14 cellular contexts compared by ENCODE assay signal in the genomic region with DNA sequence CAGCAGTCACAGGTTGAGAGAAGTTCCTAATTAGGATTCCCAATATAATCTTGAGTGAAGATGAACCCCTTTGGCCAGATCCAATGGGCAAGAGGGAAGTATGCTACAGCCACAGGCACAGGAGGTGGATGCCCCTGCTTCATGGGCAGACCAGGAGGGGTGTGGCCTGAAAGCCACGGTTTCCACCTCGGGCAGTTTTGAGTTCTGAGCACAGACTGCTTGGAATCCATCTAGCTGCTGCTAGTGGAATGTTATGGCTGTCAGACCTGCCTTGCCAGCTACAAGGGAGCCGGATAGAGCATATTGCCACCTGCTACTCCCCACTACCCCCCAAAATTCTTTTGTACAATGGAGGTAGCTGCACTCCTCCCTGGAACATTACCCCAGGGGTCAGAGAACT.
A peak's percentile ranks its signal among the peaks of the same experiment; 100 is the strongest.
DNase-seq lines count a peak whose midpoint lies in the region; ATAC-seq and TF ChIP-seq lines count a peak whose summit lies in the region.
"Had no signal": no experiment of that assay in that cellular context is flagged by ENCODE, and none has a peak within 500 bp of the region (broad histone marks: within the 10 kb centered on the region; RNA-seq: fewer than 3 reads in every experiment).

No MANE protein-coding gene starts in this region.

- H2BK5ac ChIP-seq in trophoblast cell (ENCODE audit: low read depth, low read length, poor library complexity) = no peak overlapping the region

- intact Hi-C loops in left colon (cut with DNase I, micrococcal nuclease) (no loop called here), left ventricle myocardium inferior (cut with micrococcal nuclease) (no loop called here)

- no peaks in the 10 kb centered on the region for H3K79me1 ChIP-seq in trophoblast cell (ENCODE audit: low read length)

- DNase-seq in ELF-1 (ENCODE audit: low read depth, low spot score) (peak; percentile 44), NCI-H226 (peak; percentile 18), epithelial cell of esophagus (ENCODE audit: low read depth) (peak; percentile 15), trophoblast cell (peak; percentile 56 to 80), left colon (no peak), left ventricle myocardium inferior (no peak)
- DNase-seq: Calu3; CD8-positive, alpha-beta T cell; DMS79 treated with DMSO at 0.1 percent for 48 hours; HCEC 1CT; IMR-90 had no signal

- H2BK12ac ChIP-seq in trophoblast cell (ENCODE audit: low read length) = no peak overlapping the region

- H3K9me3 ChIP-seq in trophoblast cell (ENCODE audit: insufficient read depth, low read depth, low read length) (no peaks in the 10 kb centered on the region), left ventricle myocardium inferior (replicated peaks) (peaks cover 17% of the 10 kb centered on the region)

- no peak overlapping the region for H3K14ac ChIP-seq in trophoblast cell (ENCODE audit: low read length)

- H3K18ac ChIP-seq in trophoblast cell (ENCODE audit: low read length) = no peak overlapping the region

- H3K27me3 ChIP-seq in trophoblast cell (ENCODE audit: insufficient read depth, low read length) (no peaks in the 10 kb centered on the region), left ventricle myocardium inferior (ENCODE audit: low read depth) (no peaks in the 10 kb centered on the region)
- H3K27me3 ChIP-seq: BLaER1 treated with 17β-estradiol and CSF1 and Interleukin-3, amounts not matched to agents 10 nM and 100 nM had no signal

- no peak overlapping the region for H3K9ac ChIP-seq in trophoblast cell (ENCODE audit: low read length)
- H3K9ac ChIP-seq: BLaER1 treated with 17β-estradiol and CSF1 and Interleukin-3, amounts not matched to agents 10 nM and 100 nM had no signal

- TF ChIP-seq CTCF in epithelial cell of esophagus (IDR thresholded peaks at IDR 0.05; ENCODE audit: insufficient read depth, low read depth, low read length, missing control alignments) = no peak
- TF ChIP-seq CTCF in left ventricle myocardium inferior (IDR thresholded peaks at IDR 0.05; ENCODE audit: borderline replicate concordance) = no peak

- H3K79me2 ChIP-seq in trophoblast cell (ENCODE audit: control insufficient read depth, insufficient read depth, low read length, poor library complexity) = no peaks in the 10 kb centered on the region

- H2AK5ac ChIP-seq in trophoblast cell (ENCODE audit: low read length) = no peak overlapping the region

- H2AFZ ChIP-seq in trophoblast cell (ENCODE audit: insufficient read depth, low read length, poor library complexity) = no peak overlapping the region
- H2AFZ ChIP-seq: GM23338 had no signal

- H3K36me3 ChIP-seq in trophoblast cell (ENCODE audit: control insufficient read depth in 1 of 2, insufficient read depth in 2 of 2, low read length in 2 of 2) (no peaks in the 10 kb centered on the region), left ventricle myocardium inferior (no peaks in the 10 kb centered on the region)
- H3K36me3 ChIP-seq: BLaER1 treated with 17β-estradiol and CSF1 and Interleukin-3, amounts not matched to agents 10 nM and 100 nM had no signal

- no peak overlapping the region for H2BK120ac ChIP-seq in trophoblast cell (ENCODE audit: insufficient read depth, low read length, poor library complexity)

- H3K4ac ChIP-seq in trophoblast cell (ENCODE audit: low read depth, low read length) = no peak overlapping the region

- peaks cover 18 to 21% of the 10 kb centered on the region in 2 experiments for H3K4me1 ChIP-seq in trophoblast cell (ENCODE audit: control insufficient read depth in 1 of 2, insufficient read depth in 2 of 2, low read length in 2 of 2)
- H3K4me1 ChIP-seq in left ventricle myocardium inferior = no peaks in the 10 kb centered on the region
- H3K4me1 ChIP-seq: BLaER1 treated with 17β-estradiol and CSF1 and Interleukin-3, amounts not matched to agents 10 nM and 100 nM had no signal

- no peak overlapping the region for H3K23ac ChIP-seq in trophoblast cell (ENCODE audit: low read length)

- no peak overlapping the region for H4K91ac ChIP-seq in trophoblast cell (ENCODE audit: low read depth, low read length)

- H4K12ac ChIP-seq in trophoblast cell (ENCODE audit: low read depth, low read length) = no peak overlapping the region

- no CpG with 5 or more reads among the region's 3 CpGs for WGBS in trophoblast cell (ENCODE audit: extremely low coverage, insufficient coverage, insufficient read length)

- H4K8ac ChIP-seq in trophoblast cell (ENCODE audit: low read depth, low read length) = no peak overlapping the region

- no peak for ATAC-seq in left colon
- no peak for ATAC-seq in GM19452 (IDR thresholded peaks at IDR 0.05; ENCODE audit: unreplicated experiment)
- ATAC-seq: CD8-positive, alpha-beta T cell; GM23338 had no signal

- peak overlapping the region; percentile 31 for H3K4me2 ChIP-seq in trophoblast cell (ENCODE audit: low read length)
- H3K4me2 ChIP-seq: BLaER1 treated with 17β-estradiol and CSF1 and Interleukin-3, amounts not matched to agents 10 nM and 100 nM; GM23338 had no signal

- H3K27ac ChIP-seq in trophoblast cell (ENCODE audit: low read depth, low read length) = no peak overlapping the region
- no peak overlapping the region for H3K27ac ChIP-seq in left ventricle myocardium inferior (replicated peaks)
- H3K27ac ChIP-seq: BLaER1 treated with 17β-estradiol and CSF1 and Interleukin-3, amounts not matched to agents 10 nM and 100 nM had no signal

- H3K4me3 ChIP-seq in epithelial cell of esophagus (ENCODE audit: low read length) (no peak overlapping the region), trophoblast cell (ENCODE audit: low read depth, low read length) (no peak overlapping the region), left ventricle myocardium inferior (no peak overlapping the region)
- H3K4me3 ChIP-seq: BLaER1 treated with 17β-estradiol and CSF1 and Interleukin-3, amounts not matched to agents 10 nM and 100 nM; GM23338 had no signal

Comparison
In these comparisons a context has a peak if more than half of its experiments do, and no peak if none do; other contexts are left out.
1. DNase-seq: peak in ELF-1 (single experiment), NCI-H226 (single experiment), epithelial cell of esophagus (single experiment) and trophoblast cell (2 of 2); none in left colon (0 of 2) and left ventricle myocardium inferior (single experiment).